ENCODE assay signal across 24 cellular contexts in the genomic region with DNA sequence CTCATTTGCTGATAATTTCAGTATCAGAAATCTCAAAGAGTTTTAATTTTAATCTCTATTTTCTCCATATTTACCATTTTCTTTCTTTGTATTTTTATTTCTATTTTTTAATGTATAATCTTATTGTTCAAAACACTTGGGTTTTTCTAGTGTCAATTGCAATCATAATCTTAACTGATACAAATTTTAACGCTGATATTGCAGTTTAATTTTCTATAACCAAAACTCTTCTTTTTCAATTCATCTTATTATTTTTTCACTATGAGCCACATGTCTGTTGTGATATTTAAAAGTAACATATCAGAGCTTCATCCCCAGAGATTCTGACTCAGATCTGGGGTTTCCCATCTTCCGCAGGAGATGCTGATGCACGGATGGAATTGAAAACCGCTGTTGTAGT. TPM values are rescaled to one million over a fixed set of nuclear protein-coding genes. Genes with fewer than 3 reads are reported as not detected.
"Had no signal": no experiment of that assay in that cellular context is flagged by ENCODE, and none has a peak within 500 bp of the region (broad histone marks: within the 10 kb centered on the region; RNA-seq: fewer than 3 reads in every experiment).

No MANE protein-coding gene starts in this region.

- H3K4me3 Mint-ChIP-seq: immature natural killer cell; natural killer cell treated with Interleukin-12 subunit alpha and Interleukin-12 subunit beta and Interleukin-15 and Interleukin-18, amount 100 ng/mL, for 72 hours; neural progenitor cell had no signal

- H3K9me3 ChIP-seq: esophagus muscularis mucosa, ovary, right atrium auricular region had no signal

- H3K27ac Mint-ChIP-seq: natural killer cell treated with Interleukin-12 subunit alpha and Interleukin-12 subunit beta and Interleukin-15 and Interleukin-18, amount 100 ng/mL, for 72 hours; neural progenitor cell had no signal

- DNase-seq: effector memory CD4-positive, alpha-beta T cell; glutamatergic neuron; immature natural killer cell; left colon; left ventricle myocardium superior; mesenchymal stem cell; midbrain; nucleus accumbens; ovary; stimulated activated CD4-positive, alpha-beta T cell treated with anti-CD3 and anti-CD28 coated beads, Interleukin-2, amount 100 ng/mL, for 48 hours; stimulated activated naive CD4-positive, alpha-beta T cell treated with Interleukin-2 at 50 U/mL for 16 hours; trophoblast cell had no signal

- ATAC-seq: gastroesophageal sphincter; left colon; left ventricle myocardium superior; natural killer cell treated with Interleukin-12 subunit alpha and Interleukin-12 subunit beta and Interleukin-15 and Interleukin-18, amount 100 ng/mL, for 72 hours had no signal

- H3K4me1 ChIP-seq: esophagus muscularis mucosa, gastroesophageal sphincter, neural progenitor cell, right atrium auricular region had no signal

- H3K4me2 ChIP-seq: neural progenitor cell, smooth muscle cell had no signal

- H3K9ac ChIP-seq: neural progenitor cell had no signal

- H3K9me3 Mint-ChIP-seq: neural progenitor cell had no signal

- H3K27me3 Mint-ChIP-seq: natural killer cell treated with Interleukin-12 subunit alpha and Interleukin-12 subunit beta and Interleukin-15 and Interleukin-18, amount 100 ng/mL, for 72 hours had no signal

- H3K4me3 ChIP-seq: esophagus muscularis mucosa, gastroesophageal sphincter, lung, neural progenitor cell, ovary, right atrium auricular region, smooth muscle cell had no signal

- H3K4me1 Mint-ChIP-seq: immature natural killer cell, neural progenitor cell had no signal

- FAIRE-seq: keratinocyte, urothelium cell line had no signal

- H3K36me3 ChIP-seq: esophagus muscularis mucosa, gastroesophageal sphincter, neural progenitor cell, ovary, right atrium auricular region had no signal

- H3K36me3 Mint-ChIP-seq: natural killer cell treated with Interleukin-12 subunit alpha and Interleukin-12 subunit beta and Interleukin-15 and Interleukin-18, amount 100 ng/mL, for 72 hours; neural progenitor cell had no signal

- H2AFZ ChIP-seq: neural progenitor cell had no signal

- H3K27me3 ChIP-seq: esophagus muscularis mucosa, gastroesophageal sphincter, neural progenitor cell, ovary, right atrium auricular region had no signal

- H3K27ac ChIP-seq: epithelial cell of prostate, esophagus muscularis mucosa, gastroesophageal sphincter, neural progenitor cell, ovary, right atrium auricular region had no signal

RNA-seq across cellular contexts. Expression of a gene that starts 16.2 kb away (rescaled TPM):
- total RNA-seq: esophagus muscularis mucosa; fibroblast of villous mesenchyme; gastroesophageal sphincter; left colon; left ventricle myocardium superior; natural killer cell treated with Interleukin-12 subunit alpha and Interleukin-12 subunit beta and Interleukin-15 and Interleukin-18, amount 100 ng/mL, for 72 hours; ovary; posterior vena cava; right atrium auricular region; smooth muscle cell had no signal
- polyA plus RNA-seq: immature natural killer cell, keratinocyte, ovary, smooth muscle cell had no signal
